ENCODE assay signal across 30 cellular contexts in the genomic region with DNA sequence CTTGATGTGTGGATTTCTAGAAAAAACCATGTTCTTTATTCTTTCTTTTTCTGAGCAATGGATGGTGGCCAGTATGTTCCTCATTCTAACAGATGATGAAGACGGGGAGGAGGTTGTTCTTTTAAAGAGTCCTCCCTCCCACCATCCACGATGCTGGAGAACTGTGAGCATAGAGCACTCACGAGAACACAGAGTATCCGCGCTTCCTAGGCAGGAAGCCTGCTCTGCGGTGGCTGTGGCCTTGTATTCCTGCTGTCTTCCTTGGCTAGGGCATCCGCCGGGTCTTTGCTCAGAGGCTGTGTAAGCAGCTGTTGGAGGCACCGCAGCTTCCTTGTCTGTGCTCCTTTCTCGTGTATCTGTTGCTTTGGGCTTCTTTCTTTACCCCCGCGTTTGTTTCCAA.
"Had no signal": no experiment of that assay in that cellular context is flagged by ENCODE, and none has a peak within 500 bp of the region (broad histone marks: within the 10 kb centered on the region; RNA-seq: fewer than 3 reads in every experiment).

No MANE protein-coding gene starts in this region.

- H3K36me3 Mint-ChIP-seq: activated naive CD8-positive, alpha-beta T cell treated with anti-CD3 and anti-CD28 coated beads, Interleukin-2, amount 10 ng/mL, durations not matched to agents 7 days and 5 days had no signal

- H3K4me3 ChIP-seq: ascending aorta, psoas muscle, sigmoid colon, smooth muscle cell, tibial artery had no signal

- H3K9me3 Mint-ChIP-seq: activated naive CD4-positive, alpha-beta T cell treated with anti-CD3 and anti-CD28 coated beads for 36 hours; activated T-helper 1 cell treated with anti-CD3 and anti-CD28 coated beads, Interleukin-12 subunit alpha, Interleukin-12 subunit beta, Interleukin-2, Interleukin-4 antibody, amounts not matched to agents 30 ng/mL and 10 ng/mL and 1 ng/mL, durations not matched to agents 14 hours and 24 hours and 36 hours; endodermal cell; naive thymus-derived CD8-positive, alpha-beta T cell; stimulated activated memory B cell treated with anti-CD40 and anti-IgM and Interleukin-4, amounts not matched to agents 10 μg/mL and 1 μg/mL and 100 μg/mL, for 72 hours; stimulated activated naive CD8-positive, alpha-beta T cell treated with anti-CD3 and anti-CD28 coated beads, Interleukin-15, amount 100 ng/mL, for 72 hours; T-helper 1 cell treated with Interleukin-12 subunit alpha and Interleukin-12 subunit beta and Interleukin-4 antibody, amounts not matched to agents 30 μg/mL and 1 μg/mL, for 36 hours had no signal

- H3K4me1 Mint-ChIP-seq: endodermal cell had no signal

- H3K27me3 Mint-ChIP-seq: activated naive CD8-positive, alpha-beta T cell treated with anti-CD3 and anti-CD28 coated beads, Interleukin-2, amount 10 ng/mL, durations not matched to agents 7 days and 5 days; naive thymus-derived CD8-positive, alpha-beta T cell; stimulated activated memory B cell treated with anti-CD40 and anti-IgM and Interleukin-4, amounts not matched to agents 10 μg/mL and 1 μg/mL and 100 μg/mL, for 72 hours; stimulated activated naive CD8-positive, alpha-beta T cell treated with anti-CD3 and anti-CD28 coated beads, Interleukin-15, amount 100 ng/mL, for 72 hours had no signal

- H3K27ac Mint-ChIP-seq: activated naive CD4-positive, alpha-beta T cell treated with anti-CD3 and anti-CD28 coated beads for 36 hours; activated naive CD8-positive, alpha-beta T cell treated with anti-CD3 and anti-CD28 coated beads, Interleukin-2, amount 10 ng/mL, durations not matched to agents 7 days and 5 days; activated T-helper 1 cell treated with anti-CD3 and anti-CD28 coated beads, Interleukin-12 subunit alpha, Interleukin-12 subunit beta, Interleukin-2, Interleukin-4 antibody, amounts not matched to agents 30 ng/mL and 10 ng/mL and 1 ng/mL, durations not matched to agents 14 hours and 24 hours and 36 hours; endodermal cell; mesothelial cell of epicardium; stimulated activated memory B cell treated with anti-CD40 and anti-IgM and Interleukin-4, amounts not matched to agents 10 μg/mL and 1 μg/mL and 100 μg/mL, for 72 hours; T-helper 1 cell treated with Interleukin-12 subunit alpha and Interleukin-12 subunit beta and Interleukin-4 antibody, amounts not matched to agents 30 μg/mL and 1 μg/mL, for 36 hours had no signal

- ATAC-seq: activated CD4-positive, CD25-positive, alpha-beta regulatory T cell treated with anti-CD3 and anti-CD28 coated beads, Interleukin-2, amount 50 U/mL, for 24 hours; esophagus mucosa; left cardiac atrium; naive thymus-derived CD8-positive, alpha-beta T cell; psoas muscle; stimulated activated memory B cell treated with anti-CD40 and anti-IgM and Interleukin-4, amounts not matched to agents 10 μg/mL and 1 μg/mL and 100 μg/mL, for 72 hours; stimulated activated naive CD8-positive, alpha-beta T cell treated with anti-CD3 and anti-CD28 coated beads, Interleukin-15, amount 100 ng/mL, for 72 hours had no signal

- DNase-seq: activated CD4-positive, alpha-beta T cell treated with anti-CD3 and anti-CD28 coated beads for 48 hours; activated CD4-positive, alpha-beta T cell treated with anti-CD3 and anti-CD28 coated beads, Interleukin-2, amount 50 U/mL, for 48 hours; activated CD8-positive, alpha-beta memory T cell treated with anti-CD3 and anti-CD28 coated beads for 24 hours; activated effector memory CD4-positive, alpha-beta T cell treated with anti-CD3 and anti-CD28 coated beads, Interleukin-2, amount 50 U/mL, for 16 hours; activated naive CD4-positive, alpha-beta T cell treated with anti-CD3 and anti-CD28 coated beads for 36 hours; activated naive CD8-positive, alpha-beta T cell treated with anti-CD3 and anti-CD28 coated beads, Interleukin-2, amount 10 ng/mL, durations not matched to agents 7 days and 5 days; caudate nucleus; endodermal cell; foreskin fibroblast; left cardiac atrium; mammary epithelial cell; naive thymus-derived CD8-positive, alpha-beta T cell; psoas muscle; sigmoid colon; stimulated activated CD4-positive, alpha-beta T cell treated with anti-CD3 and anti-CD28 coated beads, Interleukin-1b, Interleukin-23, amount 100 ng/mL, for 48 hours; stimulated activated CD4-positive, alpha-beta T cell treated with anti-CD3 and anti-CD28 coated beads, Interleukin-4, amount 100 ng/mL, for 4 hours; stimulated activated CD8-positive, alpha-beta memory T cell treated with anti-CD3 and anti-CD28 coated beads, Interleukin-4, amount 100 ng/mL, for 48 hours; stimulated activated naive CD8-positive, alpha-beta T cell treated with anti-CD3 and anti-CD28 coated beads, Interleukin-15, amount 100 ng/mL, for 72 hours; substantia nigra; SW 1271; T-helper 9 cell; tibial artery had no signal

- H3K4me3 Mint-ChIP-seq: activated naive CD4-positive, alpha-beta T cell treated with anti-CD3 and anti-CD28 coated beads for 36 hours; activated naive CD8-positive, alpha-beta T cell treated with anti-CD3 and anti-CD28 coated beads, Interleukin-2, amount 10 ng/mL, durations not matched to agents 7 days and 5 days; activated T-helper 1 cell treated with anti-CD3 and anti-CD28 coated beads, Interleukin-12 subunit alpha, Interleukin-12 subunit beta, Interleukin-2, Interleukin-4 antibody, amounts not matched to agents 30 ng/mL and 10 ng/mL and 1 ng/mL, durations not matched to agents 14 hours and 24 hours and 36 hours; endodermal cell; mesothelial cell of epicardium; naive thymus-derived CD8-positive, alpha-beta T cell; stimulated activated memory B cell treated with anti-CD40 and anti-IgM and Interleukin-4, amounts not matched to agents 10 μg/mL and 1 μg/mL and 100 μg/mL, for 72 hours; stimulated activated naive CD8-positive, alpha-beta T cell treated with anti-CD3 and anti-CD28 coated beads, Interleukin-15, amount 100 ng/mL, for 72 hours; T-helper 1 cell treated with Interleukin-12 subunit alpha and Interleukin-12 subunit beta and Interleukin-4 antibody, amounts not matched to agents 30 μg/mL and 1 μg/mL, for 36 hours had no signal
